In the genomic region with DNA sequence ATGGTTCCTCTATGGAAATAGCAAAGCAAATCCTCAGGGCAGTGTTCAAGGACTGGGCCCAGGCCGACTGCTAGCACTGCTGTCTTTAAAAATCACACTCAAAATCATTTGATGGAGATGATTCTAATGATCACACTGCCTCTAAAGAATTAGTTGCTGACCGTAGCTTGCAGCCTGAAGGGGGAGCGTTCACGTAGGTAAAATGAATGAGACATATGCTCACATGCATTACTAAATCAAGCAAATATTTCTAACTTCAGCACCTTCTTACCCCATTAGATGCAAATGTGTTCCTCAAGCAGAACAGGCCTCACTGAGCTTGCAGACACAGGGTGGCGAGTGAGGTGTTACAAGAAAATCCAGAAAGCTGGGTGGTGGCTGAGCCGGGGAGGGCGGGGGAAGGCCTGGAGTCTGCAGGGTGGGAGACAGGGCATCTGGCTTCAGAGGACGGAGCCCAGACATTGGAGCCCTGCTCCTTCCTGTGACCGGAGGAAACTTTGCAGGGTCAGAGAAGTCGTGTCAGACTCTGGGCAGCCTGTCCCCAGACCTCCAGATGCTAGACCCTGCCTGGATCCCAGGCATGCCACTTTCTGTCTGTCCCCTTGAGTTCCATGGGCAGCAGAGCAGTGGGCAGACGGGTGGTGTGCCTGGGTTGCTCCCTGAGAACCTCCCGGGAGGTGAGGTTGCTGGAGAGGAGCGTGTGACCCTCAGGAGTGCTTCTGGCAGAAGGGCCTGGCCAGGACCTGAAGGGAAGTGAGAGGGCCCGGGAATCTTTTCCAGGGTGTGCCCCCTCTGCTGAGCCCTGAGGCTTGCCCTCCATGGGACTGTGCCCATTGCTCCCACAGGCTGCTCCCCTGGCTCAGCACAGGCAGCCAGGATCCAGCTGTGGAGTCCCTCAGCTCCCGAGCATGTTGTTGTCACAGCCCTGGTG, we compare ENCODE assay signal across 22 cellular contexts. TPM values are rescaled to one million over a fixed set of nuclear protein-coding genes. Genes with fewer than 3 reads are reported as not detected.
A peak's percentile ranks its signal among the peaks of the same experiment; 100 is the strongest.
DNase-seq lines count a peak whose midpoint lies in the region; ATAC-seq and TF ChIP-seq lines count a peak whose summit lies in the region.
"Had no signal": no experiment of that assay in that cellular context is flagged by ENCODE, and none has a peak within 500 bp of the region (broad histone marks: within the 10 kb centered on the region; RNA-seq: fewer than 3 reads in every experiment).

No MANE protein-coding gene starts in this region.

- H3K36me3 ChIP-seq in BE2C = no peaks in the 10 kb centered on the region
- H3K36me3 ChIP-seq: lower lobe of right lung, ovary had no signal

- TF ChIP-seq CTCF in BE2C (IDR thresholded peaks at IDR 0.05; ENCODE audit: low read depth, low read length) (peak; percentile 24; the same call in 1 of the 2 replicates), GM10266 (IDR thresholded peaks at IDR 0.05; ENCODE audit: control insufficient read depth, insufficient read depth, low read depth, missing control alignments) (peak; percentile 15)

- ATAC-seq in left lobe of liver (no peak), HG02852 (IDR thresholded peaks at IDR 0.05; ENCODE audit: unreplicated experiment) (no peak), GM21526 (IDR thresholded peaks at IDR 0.05; ENCODE audit: low FRiP score, unreplicated experiment) (no peak)
- ATAC-seq: activated naive CD4-positive, alpha-beta T cell treated with anti-CD3 and anti-CD28 coated beads, Interleukin-2, amount 50 U/mL, for 72 hours; activated T-cell treated with anti-CD3 and anti-CD28 coated beads, Interleukin-2, amount 50 U/mL, for 4 hours; lower lobe of right lung had no signal

- no peaks in the 10 kb centered on the region; the same call in 1 of the 2 replicates for H3K27me3 ChIP-seq in BE2C
- H3K27me3 ChIP-seq: ovary had no signal

- DNase-seq in BE2C (no peak), GM10266 (ENCODE audit: extremely low spot score) (no peak), astrocyte of the hippocampus (ENCODE audit: low read depth, low spot score) (peak; percentile 27), left lobe of liver (ENCODE audit: low spot score) (peak; percentile 28), NCI-H2196 (lab: John Stamatoyannopoulos, UW; ENCODE audit: unreplicated experiment) (no peak)
- no peak for DNase-seq in stimulated activated naive CD4-positive, alpha-beta T cell (lab: John Stamatoyannopoulos, UW)
- DNase-seq: activated CD4-positive, alpha-beta memory T cell treated with anti-CD3 and anti-CD28 coated beads, Interleukin-2, amount 10 ng/mL, durations not matched to agents 7 days and 5 days; activated T-cell treated with anti-CD3 and anti-CD28 coated beads, Interleukin-2, amount 50 U/mL, for 4 hours; AML-193; Caco-2; dermis blood vessel endothelial cell; erythroblast; lower lobe of right lung; NCI-H1930; NCI-H510A; SHP77; substantia nigra had no signal

- H3K9me3 ChIP-seq in BE2C = no peaks in the 10 kb centered on the region
- H3K9me3 ChIP-seq: Caco-2, lower lobe of right lung, ovary had no signal

- peaks cover 6% of the 10 kb centered on the region for H3K4me1 ChIP-seq in BE2C
- H3K4me1 ChIP-seq: Caco-2, lower lobe of right lung had no signal

- no peak overlapping the region for H3K4me3 ChIP-seq in BE2C (ENCODE audit: low read depth, low read length)
- H3K4me3 ChIP-seq: lower lobe of right lung, ovary had no signal

RNA-seq across cellular contexts. Expression of gene NPPC, which starts 7.1 kb away (rescaled TPM):
- polyA plus RNA-seq in BE2C (2012; ENCODE audit: insufficient read depth, insufficient read length, low read depth) = 8.6 TPM
- not detected for total RNA-seq in left lobe of liver
- total RNA-seq: activated CD4-positive, alpha-beta memory T cell treated with anti-CD3 and anti-CD28 coated beads, Interleukin-2, amount 10 ng/mL, durations not matched to agents 7 days and 5 days; Caco-2; lower lobe of right lung; MCF 10A had no signal

RNA-seq across cellular contexts. Expression of gene DIS3L2, which starts 28.3 kb away (rescaled TPM):
- polyA plus RNA-seq in BE2C (2012; ENCODE audit: insufficient read depth, insufficient read length, low read depth) = 60.5 TPM
- total RNA-seq in left lobe of liver = 14.1 TPM

Comparison
In these comparisons a context has a peak if more than half of its experiments do, and no peak if none do; other contexts are left out.
1. DNase-seq: peak in astrocyte of the hippocampus (single experiment) and left lobe of liver (single experiment); none in BE2C (single experiment), GM10266 (single experiment), NCI-H2196 (single experiment) and stimulated activated naive CD4-positive, alpha-beta T cell (0 of 6).